16 cellular contexts compared by ENCODE assay signal in the genomic region with DNA sequence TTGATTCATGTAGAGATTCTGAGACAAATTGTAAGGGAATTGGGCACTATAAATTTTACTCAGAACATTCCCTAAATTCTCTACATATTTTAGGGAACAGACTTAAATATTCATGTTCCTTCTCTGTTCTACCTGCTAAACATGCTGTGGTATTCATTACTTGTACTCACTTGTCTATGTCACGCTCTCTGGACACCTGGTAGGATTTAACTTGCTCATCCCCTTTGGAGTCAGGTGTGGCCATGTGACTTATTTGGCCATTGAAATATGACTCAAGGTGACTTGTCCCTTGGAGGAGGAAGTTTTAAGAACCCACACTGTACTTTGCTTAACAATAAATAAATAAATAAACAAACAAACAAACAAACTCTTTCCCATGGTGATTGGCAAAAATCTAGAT.
A peak's percentile ranks its signal among the peaks of the same experiment; 100 is the strongest.
DNase-seq lines count a peak whose midpoint lies in the region; ATAC-seq, FAIRE-seq and TF ChIP-seq lines count a peak whose summit lies in the region.
"Had no signal": no experiment of that assay in that cellular context is flagged by ENCODE, and none has a peak within 500 bp of the region (broad histone marks: within the 10 kb centered on the region; RNA-seq: fewer than 3 reads in every experiment).

No MANE protein-coding gene starts in this region.

- no peak for FAIRE-seq in bronchial epithelial cell (lab: Jason Lieb, UNC)
- FAIRE-seq: A204.1 had no signal

- H3K27ac Mint-ChIP-seq in mesothelial cell of epicardium, result peak overlapping the region; percentile 64
- H3K27ac Mint-ChIP-seq: B cell; CD4-positive, alpha-beta T cell had no signal

- no peaks in the 10 kb centered on the region for H3K27me3 ChIP-seq in bronchial epithelial cell (ENCODE audit: control insufficient read depth, insufficient read depth, low read length)
- no peaks in the 10 kb centered on the region for H3K27me3 ChIP-seq in foreskin keratinocyte

- no peak overlapping the region for H3K4me3 Mint-ChIP-seq in mesothelial cell of epicardium
- H3K4me3 Mint-ChIP-seq: B cell; CD4-positive, alpha-beta T cell; H9 had no signal

- no peak overlapping the region for H3K4me3 ChIP-seq in bronchial epithelial cell (ENCODE audit: low read depth, low read length)
- H3K4me3 ChIP-seq: GM23248 had no signal

- H3K4me1 ChIP-seq in foreskin keratinocyte, result peaks cover 17% of the 10 kb centered on the region

- intact Hi-C loops in cardiac septum (cut with DNase I), result no loop called here

- no peaks in the 10 kb centered on the region for H3K27me3 Mint-ChIP-seq in mesothelial cell of epicardium (ENCODE audit: low read depth)
- H3K27me3 Mint-ChIP-seq: B cell; CD4-positive, alpha-beta T cell had no signal

- peaks cover 22% of the 10 kb centered on the region for H3K4me1 Mint-ChIP-seq in mesothelial cell of epicardium
- H3K4me1 Mint-ChIP-seq: B cell had no signal

- DNase-seq in HPDE6-E6E7 (ENCODE audit: extremely low spot score) (peak; percentile 14), bronchial epithelial cell (ENCODE audit: low read depth) (peak; percentile 15), foreskin keratinocyte (peak; percentile 96 to 98), mesothelial cell of epicardium (ENCODE audit: low spot score in 2 of 2, unreplicated experiment in 2 of 2) (no peak), MV-4-11 (lab: John Stamatoyannopoulos, UW) (no peak), cardiac septum (ENCODE audit: low spot score) (no peak)
- DNase-seq: C1 segment of cervical spinal cord; Calu3; CD4-positive, alpha-beta T cell; DMS 273 treated with DMSO at 0.1 percent for 48 hours; GM23248; H9 had no signal

- no peak overlapping the region for H3K27ac ChIP-seq in foreskin keratinocyte
- H3K27ac ChIP-seq: GM23248 had no signal

- ATAC-seq in foreskin keratinocyte (peak; percentile 89), GM21360 (IDR thresholded peaks at IDR 0.05; ENCODE audit: unreplicated experiment) (no peak)
- no peak for ATAC-seq in activated CD4-positive, CD25-positive, alpha-beta regulatory T cell treated with anti-CD3 and anti-CD28 coated beads, Interleukin-2, amount 50 U/mL, for 24 hours

- H3K36me3 ChIP-seq in bronchial epithelial cell (ENCODE audit: control insufficient read depth, insufficient read depth, low read length), result no peaks in the 10 kb centered on the region

- H3K9me3 Mint-ChIP-seq in mesothelial cell of epicardium, result peaks cover 16% of the 10 kb centered on the region

- no peak for TF ChIP-seq CTCF in bronchial epithelial cell (IDR thresholded peaks at IDR 0.05; ENCODE audit: insufficient read depth, low read length, severe bottlenecking)
- no peak for TF ChIP-seq CTCF in foreskin keratinocyte (conservative IDR thresholded peaks at IDR 0.05)
- TF ChIP-seq CTCF in mesothelial cell of epicardium (IDR thresholded peaks at IDR 0.05; ENCODE audit: unreplicated experiment), result no peak

- no peaks in the 10 kb centered on the region for H3K36me3 Mint-ChIP-seq in mesothelial cell of epicardium

Comparison
In these comparisons a context has a peak if more than half of its experiments do, and no peak if none do; other contexts are left out.
1. DNase-seq: peak in HPDE6-E6E7 (single experiment), bronchial epithelial cell (single experiment) and foreskin keratinocyte (2 of 2); none in mesothelial cell of epicardium (0 of 2), MV-4-11 (single experiment) and cardiac septum (single experiment).